2 cellular contexts compared by ENCODE assay signal in the genomic region with DNA sequence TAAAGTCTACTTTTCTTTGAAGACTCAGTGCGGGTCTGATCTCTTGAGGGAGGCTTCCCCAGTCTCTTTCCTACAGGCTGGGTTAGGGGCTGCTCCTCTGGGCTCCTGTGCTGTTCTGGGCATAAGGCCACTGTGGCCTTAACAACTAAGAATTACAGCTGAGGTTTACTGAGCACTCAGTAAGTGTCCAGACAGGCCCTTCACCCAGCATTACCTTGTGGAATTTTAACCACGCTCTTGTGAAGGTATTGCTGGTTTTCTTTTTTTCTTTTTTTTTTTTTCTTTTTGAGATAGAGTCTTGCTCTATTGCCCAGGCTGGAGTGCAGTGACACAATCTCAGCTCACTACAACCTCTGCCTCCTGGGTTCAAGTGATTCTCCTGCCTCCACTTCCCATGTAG.
A peak's percentile ranks its signal among the peaks of the same experiment; 100 is the strongest.
TF ChIP-seq lines count a peak whose summit lies in the region.

No MANE protein-coding gene starts in this region.

TF ChIP-seq in K562, 482 proteins besides CTCF, POLR2A, EP300 and RAD21:
- TF ChIP-seq HDAC3 (IDR thresholded peaks at IDR 0.05; ENCODE audit: borderline replicate concordance, partially characterized antibody): no peak
- peak; percentile 33; the same call in 1 of the 2 replicates for TF ChIP-seq ZNF121 (CRISPR knock-in tag; conservative IDR thresholded peaks at IDR 0.05)
- TF ChIP-seq PHB (CRISPR knock-in tag; IDR thresholded peaks at IDR 0.05): no peak
- no peak for TF ChIP-seq RB1 (IDR thresholded peaks at IDR 0.05; ENCODE audit: low read depth)

TF ChIP-seq in SK-N-SH, 30 proteins besides CTCF, POLR2A, EP300 and RAD21:
- TF ChIP-seq RCOR1 (IDR thresholded peaks at IDR 0.05; ENCODE audit: low read length): no peak
- TF ChIP-seq FOSL2 (IDR thresholded peaks at IDR 0.05; ENCODE audit: borderline replicate concordance, low read depth): no peak
- TF ChIP-seq NRF1 (IDR thresholded peaks at IDR 0.05; ENCODE audit: low read depth, low read length): no peak
- no peak for TF ChIP-seq EZH2phosphoT487 (IDR thresholded peaks at IDR 0.05; ENCODE audit: borderline replicate concordance, low read depth)
- TF ChIP-seq RFX5 (IDR thresholded peaks at IDR 0.05; ENCODE audit: low read length): no peak
- TF ChIP-seq CHD2 (IDR thresholded peaks at IDR 0.05; ENCODE audit: low read length, partially characterized antibody): no peak
- no peak for TF ChIP-seq POLR2AphosphoS5 (IDR thresholded peaks at IDR 0.05; ENCODE audit: low read depth, low read length)
- TF ChIP-seq ELF1 (IDR thresholded peaks at IDR 0.05): no peak
- TF ChIP-seq, protein P1, sequence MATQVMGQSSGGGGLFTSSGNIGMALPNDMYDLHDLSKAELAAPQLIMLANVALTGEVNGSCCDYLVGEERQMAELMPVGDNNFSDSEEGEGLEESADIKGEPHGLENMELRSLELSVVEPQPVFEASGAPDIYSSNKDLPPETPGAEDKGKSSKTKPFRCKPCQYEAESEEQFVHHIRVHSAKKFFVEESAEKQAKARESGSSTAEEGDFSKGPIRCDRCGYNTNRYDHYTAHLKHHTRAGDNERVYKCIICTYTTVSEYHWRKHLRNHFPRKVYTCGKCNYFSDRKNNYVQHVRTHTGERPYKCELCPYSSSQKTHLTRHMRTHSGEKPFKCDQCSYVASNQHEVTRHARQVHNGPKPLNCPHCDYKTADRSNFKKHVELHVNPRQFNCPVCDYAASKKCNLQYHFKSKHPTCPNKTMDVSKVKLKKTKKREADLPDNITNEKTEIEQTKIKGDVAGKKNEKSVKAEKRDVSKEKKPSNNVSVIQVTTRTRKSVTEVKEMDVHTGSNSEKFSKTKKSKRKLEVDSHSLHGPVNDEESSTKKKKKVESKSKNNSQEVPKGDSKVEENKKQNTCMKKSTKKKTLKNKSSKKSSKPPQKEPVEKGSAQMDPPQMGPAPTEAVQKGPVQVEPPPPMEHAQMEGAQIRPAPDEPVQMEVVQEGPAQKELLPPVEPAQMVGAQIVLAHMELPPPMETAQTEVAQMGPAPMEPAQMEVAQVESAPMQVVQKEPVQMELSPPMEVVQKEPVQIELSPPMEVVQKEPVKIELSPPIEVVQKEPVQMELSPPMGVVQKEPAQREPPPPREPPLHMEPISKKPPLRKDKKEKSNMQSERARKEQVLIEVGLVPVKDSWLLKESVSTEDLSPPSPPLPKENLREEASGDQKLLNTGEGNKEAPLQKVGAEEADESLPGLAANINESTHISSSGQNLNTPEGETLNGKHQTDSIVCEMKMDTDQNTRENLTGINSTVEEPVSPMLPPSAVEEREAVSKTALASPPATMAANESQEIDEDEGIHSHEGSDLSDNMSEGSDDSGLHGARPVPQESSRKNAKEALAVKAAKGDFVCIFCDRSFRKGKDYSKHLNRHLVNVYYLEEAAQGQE (IDR thresholded peaks at IDR 0.05; ENCODE audit: low read depth, low read length): no peak
- no peak for TF ChIP-seq MEF2A (IDR thresholded peaks at IDR 0.05; ENCODE audit: borderline replicate concordance, low read depth)
- TF ChIP-seq RXRA (IDR thresholded peaks at IDR 0.05; ENCODE audit: borderline replicate concordance, low read depth): no peak
- TF ChIP-seq FOXJ3 (CRISPR knock-in tag; IDR thresholded peaks at IDR 0.05): no peak
- no peak for TF ChIP-seq MXI1 (IDR thresholded peaks at IDR 0.05; ENCODE audit: low read depth, low read length)
- TF ChIP-seq GATA2 (CRISPR knock-in tag; IDR thresholded peaks at IDR 0.05): no peak
- no peak for TF ChIP-seq GABPA (IDR thresholded peaks at IDR 0.05; ENCODE audit: low read depth)
- TF ChIP-seq, protein P2, sequence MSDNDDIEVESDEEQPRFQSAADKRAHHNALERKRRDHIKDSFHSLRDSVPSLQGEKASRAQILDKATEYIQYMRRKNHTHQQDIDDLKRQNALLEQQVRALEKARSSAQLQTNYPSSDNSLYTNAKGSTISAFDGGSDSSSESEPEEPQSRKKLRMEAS (IDR thresholded peaks at IDR 0.05; ENCODE audit: low read depth): no peak
- TF ChIP-seq, protein P3, sequence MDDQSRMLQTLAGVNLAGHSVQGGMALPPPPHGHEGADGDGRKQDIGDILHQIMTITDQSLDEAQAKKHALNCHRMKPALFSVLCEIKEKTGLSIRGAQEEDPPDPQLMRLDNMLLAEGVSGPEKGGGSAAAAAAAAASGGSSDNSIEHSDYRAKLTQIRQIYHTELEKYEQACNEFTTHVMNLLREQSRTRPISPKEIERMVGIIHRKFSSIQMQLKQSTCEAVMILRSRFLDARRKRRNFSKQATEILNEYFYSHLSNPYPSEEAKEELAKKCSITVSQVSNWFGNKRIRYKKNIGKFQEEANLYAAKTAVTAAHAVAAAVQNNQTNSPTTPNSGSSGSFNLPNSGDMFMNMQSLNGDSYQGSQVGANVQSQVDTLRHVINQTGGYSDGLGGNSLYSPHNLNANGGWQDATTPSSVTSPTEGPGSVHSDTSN (IDR thresholded peaks at IDR 0.05): no peak
- no peak for TF ChIP-seq SMC3 (IDR thresholded peaks at IDR 0.05; ENCODE audit: low read depth, low read length)
TF ChIP-seq in SK-N-SH: peak in this region for 0.
